Comparison of ENCODE assay signal across 1 cellular context in genomic region chr14:99800781-99801180, GRCh38.
TF ChIP-seq lines count a peak whose summit lies in the region.

No MANE protein-coding gene starts in this region.

TF ChIP-seq in H1, 55 proteins besides CTCF, POLR2A, EP300 and RAD21:
- TF ChIP-seq EGR1 (IDR thresholded peaks at IDR 0.05; ENCODE audit: borderline replicate concordance, low read depth, low read length) = no peak
- TF ChIP-seq NRF1 (IDR thresholded peaks at IDR 0.05; ENCODE audit: low read depth, low read length) = no peak
- TF ChIP-seq RNF2 (IDR thresholded peaks at IDR 0.05; ENCODE audit: borderline replicate concordance, low read depth, low read length, missing control alignments, poor library complexity, severe bottlenecking) = no peak
- TF ChIP-seq ASH2L (IDR thresholded peaks at IDR 0.05; ENCODE audit: low read length) = no peak
- no peak for TF ChIP-seq SP2 (IDR thresholded peaks at IDR 0.05; ENCODE audit: low read length)
- TF ChIP-seq SP1 (IDR thresholded peaks at IDR 0.05; ENCODE audit: low read depth, low read length) = no peak
- no peak for TF ChIP-seq HDAC6 (IDR thresholded peaks at IDR 0.05; ENCODE audit: low read depth, low read length)
- no peak for TF ChIP-seq CBX5 (IDR thresholded peaks at IDR 0.05; ENCODE audit: low read depth, low read length)
- no peak for TF ChIP-seq TAF7 (optimal IDR thresholded peaks at IDR 0.05; ENCODE audit: borderline replicate concordance, low read depth, low read length)
- TF ChIP-seq POLR2AphosphoS5 (IDR thresholded peaks at IDR 0.05; ENCODE audit: low read depth, low read length) = no peak
- TF ChIP-seq TEAD4 (IDR thresholded peaks at IDR 0.05; ENCODE audit: low read depth, low read length) = no peak
- TF ChIP-seq SUZ12 (IDR thresholded peaks at IDR 0.05; ENCODE audit: low read length) = no peak
- no peak for TF ChIP-seq POU5F1 (IDR thresholded peaks at IDR 0.05; ENCODE audit: low read depth, low read length)
- TF ChIP-seq BRCA1 (IDR thresholded peaks at IDR 0.05; ENCODE audit: low read depth, low read length) = no peak
- no peak for TF ChIP-seq E2F6 (IDR thresholded peaks at IDR 0.05)
- no peak for TF ChIP-seq JUN (IDR thresholded peaks at IDR 0.05; ENCODE audit: low read depth, low read length)
